Comparison of ENCODE assay signal across 1 cellular context in genomic region chr3:58175429-58176184, GRCh38.
TF ChIP-seq lines count a peak whose summit lies in the region.

No MANE protein-coding gene starts in this region.

TF ChIP-seq in HepG2, 621 proteins besides CTCF, POLR2A, EP300 and RAD21 (continued from another document and continues in another):
- TF ChIP-seq CEBPZ (IDR thresholded peaks at IDR 0.05; ENCODE audit: low read length) (no peak), XBP1 (CRISPR knock-in tag; IDR thresholded peaks at IDR 0.05) (no peak), SATB2 (CRISPR knock-in tag; IDR thresholded peaks at IDR 0.05) (no peak), ZNF446 (CRISPR knock-in tag; IDR thresholded peaks at IDR 0.05) (0 out of 2 replicates have a peak, but pooled peaks have one; percentile 56), ZNF496 (CRISPR knock-in tag; IDR thresholded peaks at IDR 0.05; ENCODE audit: insufficient replicate concordance) (no peak), ZNF121 (CRISPR knock-in tag; IDR thresholded peaks at IDR 0.05) (no peak), TSC22D2 (CRISPR knock-in tag; IDR thresholded peaks at IDR 0.05; ENCODE audit: borderline replicate concordance) (peak; percentile 40; the same call in 1 of the 2 replicates), SETDB1 (CRISPR knock-in tag; IDR thresholded peaks at IDR 0.05; ENCODE audit: borderline replicate concordance) (no peak), RARG (CRISPR knock-in tag; IDR thresholded peaks at IDR 0.05; ENCODE audit: low read depth) (no peak), RORA (CRISPR knock-in tag; IDR thresholded peaks at IDR 0.05) (no peak), USF2 (IDR thresholded peaks at IDR 0.05; ENCODE audit: low read depth, low read length) (peak; percentile 72), USF2 (CRISPR knock-in tag; IDR thresholded peaks at IDR 0.05; ENCODE audit: borderline replicate concordance) (no peak; the same call in none of the 2 replicates), ZFP36L1 (CRISPR knock-in tag; IDR thresholded peaks at IDR 0.05) (peak; percentile 70; the same call in 1 of the 2 replicates), KLF16 (CRISPR knock-in tag; IDR thresholded peaks at IDR 0.05) (peak in 1 of 2 experiments; percentile 79; a peak in 2 of 4 replicates), HIC2 (CRISPR knock-in tag; IDR thresholded peaks at IDR 0.05; ENCODE audit: low read depth) (peak; percentile 98), ZNF232 (CRISPR knock-in tag; IDR thresholded peaks at IDR 0.05; ENCODE audit: borderline replicate concordance) (peak; percentile 70; the same call in 1 of the 2 replicates), ZMYM2 (CRISPR knock-in tag; IDR thresholded peaks at IDR 0.05) (peak; percentile 72), ZBTB26 (CRISPR knock-in tag; IDR thresholded peaks at IDR 0.05; ENCODE audit: borderline replicate concordance) (0 out of 2 replicates have a peak, but pooled peaks have one; percentile 61), ZBTB7B (CRISPR knock-in tag; IDR thresholded peaks at IDR 0.05) (peak; percentile 91), AKAP8 (CRISPR knock-in tag; IDR thresholded peaks at IDR 0.05) (0 out of 2 replicates have a peak, but pooled peaks have one; percentile 47), KAT7 (CRISPR knock-in tag; IDR thresholded peaks at IDR 0.05; ENCODE audit: borderline replicate concordance) (no peak; the same call in 1 of the 2 replicates), ZNF276 (CRISPR knock-in tag; IDR thresholded peaks at IDR 0.05; ENCODE audit: low read depth) (peak; percentile 86; the same call in 1 of the 2 replicates), RXRA (CRISPR knock-in tag; IDR thresholded peaks at IDR 0.05) (peak; percentile 83), TRIM22 (IDR thresholded peaks at IDR 0.05) (no peak), THRA (CRISPR knock-in tag; IDR thresholded peaks at IDR 0.05; ENCODE audit: borderline replicate concordance) (peak; percentile 83; the same call in 1 of the 2 replicates), NFKBIZ (CRISPR knock-in tag; IDR thresholded peaks at IDR 0.05) (no peak; the same call in 1 of the 2 replicates), NFKB2 (CRISPR knock-in tag; IDR thresholded peaks at IDR 0.05; ENCODE audit: borderline replicate concordance) (peak; percentile 42; the same call in 1 of the 2 replicates), NRL (CRISPR knock-in tag; IDR thresholded peaks at IDR 0.05; ENCODE audit: borderline replicate concordance) (peak; percentile 61), NCOA2 (CRISPR knock-in tag; IDR thresholded peaks at IDR 0.05) (peak; percentile 89), HHEX (CRISPR knock-in tag; IDR thresholded peaks at IDR 0.05) (no peak), GPN1 (CRISPR knock-in tag; IDR thresholded peaks at IDR 0.05; ENCODE audit: borderline replicate concordance) (no peak), ZNF256 (CRISPR knock-in tag; conservative IDR thresholded peaks at IDR 0.05) (no peak), ZKSCAN8 (CRISPR knock-in tag; IDR thresholded peaks at IDR 0.05; ENCODE audit: borderline replicate concordance) (no peak), ZNF180 (CRISPR knock-in tag; IDR thresholded peaks at IDR 0.05; ENCODE audit: borderline replicate concordance, low read depth) (no peak), CHD4 (IDR thresholded peaks at IDR 0.05; ENCODE audit: borderline replicate concordance, low read length) (no peak), POLR2G (IDR thresholded peaks at IDR 0.05; ENCODE audit: low read depth, low read length) (peak; percentile 78), ZBTB25 (CRISPR knock-in tag; IDR thresholded peaks at IDR 0.05) (no peak), TBX2 (CRISPR knock-in tag; IDR thresholded peaks at IDR 0.05; ENCODE audit: borderline replicate concordance) (peak; percentile 91), ATF3 (CRISPR knock-in tag; IDR thresholded peaks at IDR 0.05) (no peak), MZF1 (CRISPR knock-in tag; IDR thresholded peaks at IDR 0.05; ENCODE audit: borderline replicate concordance) (no peak), NR3C1 (CRISPR knock-in tag; IDR thresholded peaks at IDR 0.05) (no peak), ZNF577 (CRISPR knock-in tag; IDR thresholded peaks at IDR 0.05; ENCODE audit: borderline replicate concordance, low read depth) (no peak), DMTF1 (CRISPR knock-in tag; IDR thresholded peaks at IDR 0.05) (no peak), MXD3 (CRISPR knock-in tag; IDR thresholded peaks at IDR 0.05) (no peak), TEAD2 (CRISPR knock-in tag; IDR thresholded peaks at IDR 0.05) (no peak), ZNF891 (CRISPR knock-in tag; IDR thresholded peaks at IDR 0.05) (peak; percentile 76; the same call in 1 of the 2 replicates), SALL1 (CRISPR knock-in tag; IDR thresholded peaks at IDR 0.05) (peak; percentile 94), ZSCAN29 (CRISPR knock-in tag; conservative IDR thresholded peaks at IDR 0.05) (peak; percentile 98)
